8 cellular contexts compared by ENCODE assay signal in the genomic region with DNA sequence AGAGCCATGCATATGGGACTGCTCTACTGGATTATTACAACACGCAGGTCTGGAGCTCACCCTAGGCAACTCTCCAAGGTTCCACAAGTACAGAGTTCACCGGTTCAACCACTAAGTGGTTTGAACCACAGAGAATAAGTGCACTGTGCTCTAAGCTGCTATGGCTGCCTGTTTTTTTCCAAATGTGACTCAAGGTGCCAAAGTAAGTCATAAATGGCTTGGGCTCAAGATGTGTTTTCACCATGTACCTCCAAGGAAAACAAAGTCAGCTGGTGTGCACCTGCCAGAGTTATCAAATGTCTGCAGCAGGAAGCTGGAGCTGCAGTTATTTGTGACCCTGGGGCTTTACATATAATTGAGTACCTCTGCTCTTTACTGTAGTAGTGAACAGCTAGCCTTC.
DNase-seq lines count a peak whose midpoint lies in the region.
"Had no signal": no experiment of that assay in that cellular context is flagged by ENCODE, and none has a peak within 500 bp of the region (broad histone marks: within the 10 kb centered on the region; RNA-seq: fewer than 3 reads in every experiment).

No MANE protein-coding gene starts in this region.

- H3K9ac ChIP-seq in skeletal muscle tissue (ENCODE audit: low read depth in 1 of 3, low read length in 3 of 3): peak overlapping the region; percentile 47 to 73 (median 71)

- H3K27me3 ChIP-seq in skeletal muscle tissue (ENCODE audit: control insufficient read depth in 3 of 3, insufficient read depth in 3 of 3, low read length in 3 of 3): no peaks in the 10 kb centered on the region

- H3K27ac ChIP-seq in skeletal muscle tissue (ENCODE audit: low read depth, low read length): peak overlapping the region; percentile 95

- H3K9me3 ChIP-seq in skeletal muscle tissue (ENCODE audit: control insufficient read depth in 3 of 3, low read length in 3 of 3): no peaks in the 10 kb centered on the region

- peak; percentile 72 for DNase-seq in HT1080 (ENCODE audit: low read depth)
- peak; percentile 90 for DNase-seq in NCI-H2196 treated with DMSO at 0.1 percent for 48 hours (lab: John Stamatoyannopoulos, UW; ENCODE audit: unreplicated experiment)
- DNase-seq in fibroblast of gingiva (ENCODE audit: low read depth): peak; percentile 63
- no peak for DNase-seq in ecto neural progenitor cell (ENCODE audit: low spot score)
- DNase-seq in kidney glomerular epithelial cell (lab: John Stamatoyannopoulos, UW): no peak
- DNase-seq in UCSD-AML1 (lab: John Stamatoyannopoulos, UW; ENCODE audit: unreplicated experiment): no peak
- DNase-seq: trophoblast cell had no signal

- H3K36me3 ChIP-seq in skeletal muscle tissue (ENCODE audit: control insufficient read depth in 3 of 3, insufficient read depth in 3 of 3, low read length in 3 of 3): peaks cover 6 to 18% (median 12%) of the 10 kb centered on the region in 3 donors

- H3K4me1 ChIP-seq in skeletal muscle tissue (ENCODE audit: control insufficient read depth in 3 of 3, insufficient read depth in 3 of 3, low read length in 3 of 3): peaks cover 38 to 53% (median 46%) of the 10 kb centered on the region in 3 donors

- peak overlapping the region in 1 of 3 donors; percentile 1 for H3K4me3 ChIP-seq in skeletal muscle tissue (ENCODE audit: low read length in 3 of 3)

Comparison
In these comparisons a context has a peak if more than half of its experiments do, and no peak if none do; other contexts are left out.
1. DNase-seq: peak in HT1080 (single experiment), NCI-H2196 treated with DMSO at 0.1 percent for 48 hours (single experiment) and fibroblast of gingiva (single experiment); none in ecto neural progenitor cell (single experiment), kidney glomerular epithelial cell (single experiment) and UCSD-AML1 (single experiment).